ENCODE assay signal across 8 cellular contexts in genomic region chr4:59369228-59369627, GRCh38.
"Had no signal": no experiment of that assay in that cellular context is flagged by ENCODE, and none has a peak within 500 bp of the region (broad histone marks: within the 10 kb centered on the region; RNA-seq: fewer than 3 reads in every experiment).

No MANE protein-coding gene starts in this region.

- DNase-seq: GM23248, GOT3, H9, HCEC 1CT, KBM-7 had no signal

- H3K27ac Mint-ChIP-seq: H9 had no signal

- FAIRE-seq: H54, HTR-8/SVneo had no signal

- H3K4me2 ChIP-seq: KMS-11 had no signal

- H3K27ac ChIP-seq: GM23248, KMS-11 had no signal

- H3K4me3 Mint-ChIP-seq: H9 had no signal

- H3K9ac ChIP-seq: GM23248, KMS-11 had no signal

- H3K4me1 Mint-ChIP-seq: H9 had no signal

- H3K4me3 ChIP-seq: GM23248 had no signal

- H2AFZ ChIP-seq: GM23248 had no signal
